Comparison of ENCODE assay signal across 8 cellular contexts in the genomic region with DNA sequence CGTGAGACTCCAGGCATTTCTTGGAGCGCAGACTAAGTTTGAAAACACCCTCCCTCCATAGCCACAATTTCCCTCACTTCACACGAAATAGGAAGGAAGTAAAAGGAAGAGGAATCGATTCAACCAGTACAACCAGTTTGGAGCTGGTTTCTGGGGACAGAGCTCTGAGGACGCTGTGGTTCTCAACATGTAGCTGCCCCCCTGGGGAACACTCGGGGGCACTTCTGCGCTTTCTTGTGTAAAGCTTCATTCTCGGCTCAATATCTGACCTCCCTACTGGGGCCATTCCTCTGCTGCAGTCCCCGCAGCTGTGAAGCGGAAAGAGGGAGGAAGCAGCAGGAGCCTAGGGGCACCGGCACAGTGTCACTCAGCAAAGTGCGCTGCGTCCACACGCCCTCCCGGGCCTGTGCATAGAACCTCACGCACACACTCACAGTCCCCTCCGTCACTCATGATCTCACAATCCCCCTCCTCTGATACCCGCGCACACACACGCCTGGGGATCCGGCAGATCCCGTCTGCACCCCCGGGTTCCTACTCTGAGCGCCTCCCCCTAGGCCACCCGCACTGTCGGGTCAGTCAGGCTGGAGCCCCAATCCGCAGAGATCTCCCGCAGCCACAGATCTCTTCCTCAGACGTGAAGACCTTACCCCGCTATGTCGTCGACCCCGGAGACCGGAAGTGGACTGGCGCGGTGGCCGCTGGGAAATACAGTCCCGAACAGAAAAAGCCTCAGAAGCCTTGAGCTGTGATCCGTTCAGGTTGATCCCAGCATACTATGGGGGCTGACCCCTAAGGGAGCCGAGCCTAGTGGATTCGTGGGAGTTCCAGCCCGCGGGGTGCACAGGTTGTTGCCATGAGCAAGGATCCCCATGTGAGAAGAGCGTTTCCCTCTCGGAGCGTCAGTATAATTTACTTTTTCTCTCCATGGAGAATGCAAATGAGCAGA. TPM values are rescaled to one million over a fixed set of nuclear protein-coding genes. Genes with fewer than 3 reads are reported as not detected.
DNase-seq lines count a peak whose midpoint lies in the region; ATAC-seq and TF ChIP-seq lines count a peak whose summit lies in the region.

A gene (minus strand): TSS at position 688 of the 949 bp plus-strand sequence. CDS start 6,190 bp downstream, outside the sequence.

- CTCF ChIA-PET in Calu3 (lab: Charles Lee): interaction anchor here (0.5 to 1.9 kb wide), 6 partner anchors 11 to 320 kb away, joined by 3 to 14 read pairs (median 4); a partner anchor contains a TSS
- CTCF ChIA-PET in naive thymus-derived CD4-positive, alpha-beta T cell (lab: Charles Lee): interaction anchor here (0.6 to 1.0 kb wide), 3 partner anchors 49 to 1556 kb away, joined by 3 read pairs; a partner anchor contains a TSS

- peaks cover 6% of the 10 kb centered on the region for H3K4me1 ChIP-seq in RWPE2 (ENCODE audit: insufficient read depth, poor library complexity, severe bottlenecking)
- H3K4me1 ChIP-seq in naive thymus-derived CD4-positive, alpha-beta T cell (ENCODE audit: control insufficient read depth in 2 of 2, insufficient read depth in 2 of 2, low read length in 2 of 2): peaks cover 16 to 18% of the 10 kb centered on the region in 2 donors

- peak within 1 kb of the TSS; percentile 97 for H3K27ac Mint-ChIP-seq in Calu3 (ENCODE audit: unreplicated experiment)
- H3K27ac Mint-ChIP-seq in naive thymus-derived CD4-positive, alpha-beta T cell: peak within 1 kb of the TSS; percentile 99 to 100 (median 100)
- H3K27ac Mint-ChIP-seq in stimulated activated memory B cell treated with anti-CD40 and anti-IgM and Interleukin-4, amounts not matched to agents 10 μg/mL and 1 μg/mL and 100 μg/mL, for 72 hours: peak within 1 kb of the TSS; percentile 99

- intact Hi-C loops in Calu3 (cut with micrococcal nuclease; ENCODE audit: unreplicated experiment): no loop called here
- intact Hi-C loops in naive thymus-derived CD4-positive, alpha-beta T cell (cut with micrococcal nuclease): loop anchor here (1.0 to 5.0 kb wide), 7 partner anchors 33 to 266 kb away; a partner anchor contains a TSS

- H3K27me3 Mint-ChIP-seq in Calu3 (ENCODE audit: unreplicated experiment): no peaks in the 10 kb centered on the region
- H3K27me3 Mint-ChIP-seq in naive thymus-derived CD4-positive, alpha-beta T cell: peaks cover 8 to 11% (median 9%) of the 10 kb centered on the region in 5 donors
- H3K27me3 Mint-ChIP-seq in stimulated activated memory B cell treated with anti-CD40 and anti-IgM and Interleukin-4, amounts not matched to agents 10 μg/mL and 1 μg/mL and 100 μg/mL, for 72 hours: peaks cover 21% of the 10 kb centered on the region

- TF ChIP-seq CTCF in Calu3 (IDR thresholded peaks at IDR 0.05; ENCODE audit: unreplicated experiment) (no peak), RWPE2 (IDR thresholded peaks at IDR 0.05; ENCODE audit: poor library complexity, severe bottlenecking) (no peak)

- no TSS peak for BruUV-seq in Calu3 (replicated peaks; lab: Mats Ljungman, UMichigan)

- H3K36me3 ChIP-seq in RWPE2 (ENCODE audit: low read depth): peaks cover 4% of the 10 kb centered on the region; the same call in 1 of the 2 replicates
- no peaks in the 10 kb centered on the region for H3K36me3 ChIP-seq in naive thymus-derived CD4-positive, alpha-beta T cell (ENCODE audit: control insufficient read depth in 2 of 3, insufficient read depth in 3 of 3, low read length in 3 of 3)

- peaks cover 17% of the 10 kb centered on the region for H3K4me1 Mint-ChIP-seq in Calu3 (ENCODE audit: low read depth, unreplicated experiment)
- H3K4me1 Mint-ChIP-seq in naive thymus-derived CD4-positive, alpha-beta T cell: peaks cover 33 to 49% (median 44%) of the 10 kb centered on the region in 7 donors
- H3K4me1 Mint-ChIP-seq in stimulated activated memory B cell treated with anti-CD40 and anti-IgM and Interleukin-4, amounts not matched to agents 10 μg/mL and 1 μg/mL and 100 μg/mL, for 72 hours: peaks cover 37% of the 10 kb centered on the region

- DNase-seq in Calu3 (peak; percentile 84), Kasumi-1 (lab: John Stamatoyannopoulos, UW) (peak; percentile 70 to 81), RWPE2 (ENCODE audit: low spot score) (peak; percentile 64), fibroblast of peridontal ligament (ENCODE audit: extremely low read depth) (peak; percentile 53)
- peak; percentile 63 for DNase-seq in activated T-helper 9 cell treated with anti-CD3 and anti-CD28 coated beads, Interleukin-2, amount 50 U/mL, for 16 hours (ENCODE audit: low read depth)
- peak; percentile 59 to 83 (median 81) for DNase-seq in naive thymus-derived CD4-positive, alpha-beta T cell

- H3K9me3 ChIP-seq in RWPE2 (ENCODE audit: severe bottlenecking): no peaks in the 10 kb centered on the region
- H3K9me3 ChIP-seq in naive thymus-derived CD4-positive, alpha-beta T cell (ENCODE audit: control insufficient read depth in 2 of 3, low read length in 3 of 3): no peaks in the 10 kb centered on the region

- peaks cover 20% of the 10 kb centered on the region for H3K36me3 Mint-ChIP-seq in Calu3 (ENCODE audit: insufficient read depth, unreplicated experiment)
- H3K36me3 Mint-ChIP-seq in naive thymus-derived CD4-positive, alpha-beta T cell: peaks cover 0 to 26% (median 14%) of the 10 kb centered on the region in 5 donors
- peaks cover 20% of the 10 kb centered on the region for H3K36me3 Mint-ChIP-seq in stimulated activated memory B cell treated with anti-CD40 and anti-IgM and Interleukin-4, amounts not matched to agents 10 μg/mL and 1 μg/mL and 100 μg/mL, for 72 hours

- H3K27ac ChIP-seq in RWPE2 (ENCODE audit: poor library complexity, severe bottlenecking): peak within 1 kb of the TSS; percentile 56
- H3K27ac ChIP-seq in naive thymus-derived CD4-positive, alpha-beta T cell (ENCODE audit: low read depth, low read length): peak within 1 kb of the TSS; percentile 95

- peak within 1 kb of the TSS; percentile 72 for H3K4me3 ChIP-seq in RWPE2 (ENCODE audit: severe bottlenecking)
- peak within 1 kb of the TSS; percentile 94 for H3K4me3 ChIP-seq in naive thymus-derived CD4-positive, alpha-beta T cell (ENCODE audit: low read length)

- no peaks in the 10 kb centered on the region for H3K9me3 Mint-ChIP-seq in Calu3 (ENCODE audit: low read depth, unreplicated experiment)
- peaks cover 0 to 16% (median 3%) of the 10 kb centered on the region in 11 donors for H3K9me3 Mint-ChIP-seq in naive thymus-derived CD4-positive, alpha-beta T cell
- H3K9me3 Mint-ChIP-seq in stimulated activated memory B cell treated with anti-CD40 and anti-IgM and Interleukin-4, amounts not matched to agents 10 μg/mL and 1 μg/mL and 100 μg/mL, for 72 hours: peaks cover 9% of the 10 kb centered on the region

- POLR2A ChIA-PET in naive thymus-derived CD4-positive, alpha-beta T cell (lab: Charles Lee): interaction anchor here (0.6 to 2.3 kb wide), 13 partner anchors 11 to 854 kb away, joined by 3 to 16 read pairs (median 3); a partner anchor contains a TSS

- ATAC-seq in GM21576 (IDR thresholded peaks at IDR 0.05; ENCODE audit: unreplicated experiment): peak; percentile 70
- ATAC-seq in RWPE2 (ENCODE audit: low read depth): peak; percentile 87
- peak; percentile 94 for ATAC-seq in naive thymus-derived CD4-positive, alpha-beta T cell
- ATAC-seq in stimulated activated memory B cell treated with anti-CD40 and anti-IgM and Interleukin-4, amounts not matched to agents 10 μg/mL and 1 μg/mL and 100 μg/mL, for 72 hours: peak; percentile 94

- H3K4me3 Mint-ChIP-seq in Calu3 (ENCODE audit: low read depth, unreplicated experiment): peak within 1 kb of the TSS; percentile 95
- peak within 1 kb of the TSS; percentile 93 to 100 (median 100) for H3K4me3 Mint-ChIP-seq in naive thymus-derived CD4-positive, alpha-beta T cell
- peak within 1 kb of the TSS; percentile 100 for H3K4me3 Mint-ChIP-seq in stimulated activated memory B cell treated with anti-CD40 and anti-IgM and Interleukin-4, amounts not matched to agents 10 μg/mL and 1 μg/mL and 100 μg/mL, for 72 hours

- no peaks in the 10 kb centered on the region for H3K27me3 ChIP-seq in RWPE2 (ENCODE audit: insufficient read depth, poor library complexity, severe bottlenecking)
- no peaks in the 10 kb centered on the region for H3K27me3 ChIP-seq in naive thymus-derived CD4-positive, alpha-beta T cell (ENCODE audit: control insufficient read depth in 2 of 2, insufficient read depth in 2 of 2, low read length in 2 of 2)

RNA-seq across cellular contexts. Expression of the gene that starts here (rescaled TPM):
- total RNA-seq in Calu3 (2022): 32.6 and 34.2 TPM in 2 replicates
- 10 to 100 TPM; 13.9 to 49.5 (median 22.1) TPM for total RNA-seq in naive thymus-derived CD4-positive, alpha-beta T cell
- 10 to 100 TPM; 18.4 to 21.2 TPM for polyA plus RNA-seq in naive thymus-derived CD4-positive, alpha-beta T cell

Comparison
In these comparisons a context has a peak if more than half of its experiments do, and no peak if none do; other contexts are left out.
1. Peak in every context shown above with its lines: DNase-seq, ATAC-seq, H3K4me3 ChIP-seq and H3K27ac ChIP-seq.